ENCODE assay signal across 8 cellular contexts in the genomic region with DNA sequence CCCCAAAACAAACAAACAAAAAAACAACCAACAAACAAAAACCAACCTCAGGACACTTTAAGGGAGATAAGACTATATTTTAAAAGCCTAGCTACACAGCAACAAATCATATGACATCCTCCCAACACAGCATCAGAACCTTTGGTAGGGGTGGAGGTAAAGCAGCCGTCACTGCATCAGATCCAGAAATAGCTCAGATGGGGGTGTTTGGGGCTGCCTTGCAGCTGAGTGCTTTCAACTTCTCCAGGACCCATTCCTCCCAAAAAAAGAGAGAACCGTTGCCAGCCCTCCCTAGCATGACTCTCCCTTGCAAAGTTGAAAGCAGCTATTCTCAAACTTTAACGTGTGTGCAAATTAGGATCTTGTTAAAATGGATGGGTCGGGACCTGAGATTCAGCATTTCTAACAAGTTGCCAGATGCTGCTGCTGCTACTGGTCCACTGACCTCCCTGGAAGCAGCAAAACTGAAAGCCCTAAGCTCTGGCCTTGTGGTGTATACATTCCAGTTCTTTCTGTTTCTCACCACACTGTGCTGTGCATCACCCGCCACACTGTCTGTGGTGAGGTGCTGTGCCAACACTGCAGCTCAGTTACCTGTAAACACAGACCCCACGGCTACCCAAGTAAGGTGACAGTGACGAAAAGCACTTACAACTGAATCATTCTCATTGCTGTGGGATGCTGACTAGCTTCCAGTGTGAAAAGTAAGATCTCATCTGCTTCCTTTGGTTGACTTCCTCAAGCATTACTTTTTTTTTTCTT. TPM values are rescaled to one million over a fixed set of nuclear protein-coding genes. Genes with fewer than 3 reads are reported as not detected.
A peak's percentile ranks its signal among the peaks of the same experiment; 100 is the strongest.
DNase-seq lines count a peak whose midpoint lies in the region; ATAC-seq and TF ChIP-seq lines count a peak whose summit lies in the region.

No MANE protein-coding gene starts in this region.

- DNase-seq in activated CD4-positive, alpha-beta T cell treated with anti-CD3 and anti-CD28 coated beads for 1 hour: peak; percentile 66
- DNase-seq in stimulated activated CD8-positive, alpha-beta memory T cell treated with anti-CD3 and anti-CD28 coated beads, Interleukin-7, amount 100 ng/mL, for 24 hours (ENCODE audit: low read depth): peak; percentile 52
- no peak for DNase-seq in NCI-H2107 treated with DMSO at 0.1 percent for 48 hours (lab: John Stamatoyannopoulos, UW; ENCODE audit: unreplicated experiment)
- DNase-seq in uterus: no peak
- no peak for DNase-seq in dedifferentiated amniotic fluid mesenchymal stem cell (ENCODE audit: extremely low spot score)

- intact Hi-C loops in uterus (cut with DNase I; ENCODE audit: low total_unique reads): no loop called here

- H3K9me3 ChIP-seq in uterus: no peaks in the 10 kb centered on the region

- peak overlapping the region in 1 of 2 donors; percentile 28 for H3K27ac ChIP-seq in uterus

- H3K4me1 ChIP-seq in uterus: peaks cover 0 to 3% of the 10 kb centered on the region in 2 donors

- H3K36me3 ChIP-seq in uterus: no peaks in the 10 kb centered on the region

- no peak for TF ChIP-seq CTCF in uterus (IDR thresholded peaks at IDR 0.05)

- no peak overlapping the region for H3K4me3 ChIP-seq in uterus

- no peaks in the 10 kb centered on the region for H3K27me3 ChIP-seq in uterus

- ATAC-seq in GM19351 (IDR thresholded peaks at IDR 0.05; ENCODE audit: unreplicated experiment) (peak; percentile 56), HG03159 (IDR thresholded peaks at IDR 0.05; ENCODE audit: unreplicated experiment) (peak; percentile 60), esophagus mucosa (peak; percentile 37)

- no peak for TF ChIP-seq POLR2A in uterus (IDR thresholded peaks at IDR 0.05)

RNA-seq across cellular contexts. Expression of a gene that starts 54.0 kb away (rescaled TPM):
- total RNA-seq in esophagus mucosa (71.5 TPM), uterus (10 to 100 TPM; 27.1 to 93.6 (median 64.1) TPM)

Comparison
In these comparisons a context has a peak if more than half of its experiments do, and no peak if none do; other contexts are left out.
1. DNase-seq: peak in activated CD4-positive, alpha-beta T cell treated with anti-CD3 and anti-CD28 coated beads for 1 hour (single experiment) and stimulated activated CD8-positive, alpha-beta memory T cell treated with anti-CD3 and anti-CD28 coated beads, Interleukin-7, amount 100 ng/mL, for 24 hours (single experiment); none in NCI-H2107 treated with DMSO at 0.1 percent for 48 hours (single experiment), uterus (0 of 2) and dedifferentiated amniotic fluid mesenchymal stem cell (single experiment).
2. Peak in every context shown above with its lines, with median percentiles within 50 percentile points of each other: ATAC-seq.